Comparison of ENCODE assay signal across 21 cellular contexts in the genomic region with DNA sequence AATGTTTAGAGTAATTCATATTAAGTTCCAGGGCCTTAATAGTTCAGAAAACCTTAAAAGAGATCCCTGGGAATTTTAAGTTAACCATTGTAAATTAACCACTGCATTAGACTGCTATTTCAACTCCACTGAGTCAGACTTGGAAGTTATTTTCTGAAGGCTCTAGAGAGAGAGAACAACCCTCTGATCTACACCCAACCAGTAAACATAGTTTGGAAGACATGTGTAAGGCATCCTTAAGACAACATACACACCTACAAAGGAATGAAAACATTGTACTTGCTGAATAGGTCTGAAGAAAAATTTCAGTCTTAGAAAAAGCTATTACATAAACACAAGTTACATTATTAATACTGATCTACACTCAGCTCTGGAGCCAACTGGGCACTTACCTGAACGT.
"Had no signal": no experiment of that assay in that cellular context is flagged by ENCODE, and none has a peak within 500 bp of the region (broad histone marks: within the 10 kb centered on the region; RNA-seq: fewer than 3 reads in every experiment).

No MANE protein-coding gene starts in this region.

- H3K4me1 Mint-ChIP-seq: activated B cell treated with CpG ODN at 0.5 μM for 24 hours; activated naive CD8-positive, alpha-beta T cell treated with anti-CD3 and anti-CD28 coated beads, Interleukin-2, amount 10 ng/mL, durations not matched to agents 7 days and 5 days; naive thymus-derived CD4-positive, alpha-beta T cell; T-cell had no signal

- H3K9me3 ChIP-seq: esophagus muscularis mucosa, heart right ventricle, neutrophil, pancreas, sigmoid colon, tibial artery had no signal

- H3K4me3 ChIP-seq: esophagus muscularis mucosa, heart right ventricle, pancreas, sigmoid colon, tibial artery had no signal

- H3K36me3 ChIP-seq: esophagus muscularis mucosa, heart right ventricle, neutrophil, pancreas, sigmoid colon, tibial artery had no signal

- H3K27ac Mint-ChIP-seq: activated B cell treated with CpG ODN at 0.5 μM for 24 hours; activated CD8-positive, alpha-beta T cell treated with anti-CD3 and anti-CD28 coated beads, Interleukin-2, amount 10 ng/mL, durations not matched to agents 7 days and 5 days; activated naive CD8-positive, alpha-beta T cell treated with anti-CD3 and anti-CD28 coated beads, Interleukin-2, amount 10 ng/mL, durations not matched to agents 7 days and 5 days; activated T-cell treated with anti-CD3 and anti-CD28 coated beads, Interleukin-2, amount 50 U/mL, for 24 hours; activated T-helper 2 cell treated with anti-CD3 and anti-CD28 coated beads, Interferon-gamma antibody, Interleukin-2, Interleukin-4, amounts not matched to agents 10 μg/mL and 5 μg/mL and 100 μg/mL, durations not matched to agents 14 hours and 24 hours and 36 hours; naive thymus-derived CD4-positive, alpha-beta T cell; T-cell had no signal

- H3K27ac ChIP-seq: esophagus muscularis mucosa, heart right ventricle, neutrophil, pancreas, sigmoid colon, tibial artery had no signal

- H3K4me3 Mint-ChIP-seq: activated B cell treated with CpG ODN at 0.5 μM for 24 hours; activated CD8-positive, alpha-beta T cell treated with anti-CD3 and anti-CD28 coated beads, Interleukin-2, amount 10 ng/mL, durations not matched to agents 7 days and 5 days; activated naive CD8-positive, alpha-beta T cell treated with anti-CD3 and anti-CD28 coated beads, Interleukin-2, amount 10 ng/mL, durations not matched to agents 7 days and 5 days; activated T-cell treated with anti-CD3 and anti-CD28 coated beads, Interleukin-2, amount 50 U/mL, for 24 hours; naive thymus-derived CD4-positive, alpha-beta T cell; T-cell had no signal

- H3K4me1 ChIP-seq: esophagus muscularis mucosa, pancreas, sigmoid colon had no signal

- FAIRE-seq: pancreas, urothelium cell line had no signal

- H3K9me3 Mint-ChIP-seq: activated B cell treated with CpG ODN at 0.5 μM for 24 hours; activated T-cell treated with anti-CD3 and anti-CD28 coated beads, Interleukin-2, amount 50 U/mL, for 24 hours; activated T-helper 2 cell treated with anti-CD3 and anti-CD28 coated beads, Interferon-gamma antibody, Interleukin-2, Interleukin-4, amounts not matched to agents 10 μg/mL and 5 μg/mL and 100 μg/mL, durations not matched to agents 14 hours and 24 hours and 36 hours had no signal

- H3K36me3 Mint-ChIP-seq: activated naive CD8-positive, alpha-beta T cell treated with anti-CD3 and anti-CD28 coated beads, Interleukin-2, amount 10 ng/mL, durations not matched to agents 7 days and 5 days; naive thymus-derived CD4-positive, alpha-beta T cell; T-cell had no signal

- DNase-seq: activated B cell treated with CpG ODN at 0.5 μM for 24 hours; activated CD4-positive, alpha-beta T cell treated with anti-CD3 and anti-CD28 coated beads for 48 hours; activated CD8-positive, alpha-beta T cell treated with anti-CD3 and anti-CD28 coated beads, Interleukin-2, amount 10 ng/mL, durations not matched to agents 7 days and 5 days; activated naive CD4-positive, alpha-beta T cell treated with Interleukin-2 at 50 U/mL for 16 hours; activated naive CD8-positive, alpha-beta T cell treated with anti-CD3 and anti-CD28 coated beads, Interleukin-2, amount 10 ng/mL, durations not matched to agents 7 days and 5 days; activated T-cell treated with anti-CD3 and anti-CD28 coated beads, Interleukin-2, amount 50 U/mL, for 24 hours; amygdala; cortex of kidney; heart right ventricle; mesenchymal stem cell; naive thymus-derived CD4-positive, alpha-beta T cell; pancreas; sigmoid colon; stimulated activated naive CD8-positive, alpha-beta T cell treated with anti-CD3 and anti-CD28 coated beads, Interleukin-15, Interleukin-2, amounts not matched to agents 100 U/mL and 50 U/mL, for 24 hours; substantia nigra; T-cell; tibial artery had no signal

- H3K27me3 ChIP-seq: esophagus muscularis mucosa, heart right ventricle, neutrophil, pancreas, sigmoid colon, tibial artery had no signal
